7 cellular contexts compared by ENCODE assay signal in the genomic region with DNA sequence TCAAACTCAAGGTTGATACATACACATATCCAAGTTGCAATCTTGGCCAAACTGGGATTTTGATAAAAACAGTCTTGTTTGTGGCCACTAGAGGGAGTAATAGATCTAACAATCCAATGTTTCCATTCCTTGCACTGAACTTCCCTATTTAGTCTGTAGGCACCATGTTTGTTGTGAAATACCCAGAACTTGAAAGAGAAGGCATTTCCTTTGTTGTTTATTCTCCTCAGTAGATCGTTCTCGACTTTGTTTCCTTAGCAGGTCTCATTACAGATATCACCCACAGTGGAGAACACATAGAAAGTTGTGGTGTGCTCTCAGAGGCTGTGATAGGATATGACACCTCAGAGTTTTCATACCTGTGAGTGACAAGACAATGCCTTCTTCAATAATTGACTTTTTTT.
A peak's percentile ranks its signal among the peaks of the same experiment; 100 is the strongest.
DNase-seq lines count a peak whose midpoint lies in the region; ATAC-seq and TF ChIP-seq lines count a peak whose summit lies in the region.

No MANE protein-coding gene starts in this region.

- ATAC-seq in GM21576 (IDR thresholded peaks at IDR 0.05; ENCODE audit: unreplicated experiment) (peak; percentile 45), lower lobe of right lung (peak; percentile 91)

- H3K27ac ChIP-seq in SJCRH30 (no peak overlapping the region), lower lobe of right lung (peak overlapping the region; percentile 7), transverse colon (peak overlapping the region in 3 of 4 donors; percentile 43 to 55 (median 48))

- DNase-seq in GDM1 (lab: John Stamatoyannopoulos, UW) (peak; percentile 63), M059J (ENCODE audit: low read depth) (peak; percentile 63), SJCRH30 (peak; percentile 15 to 79), dermis blood vessel endothelial cell (peak; percentile 80), lower lobe of right lung (no peak), transverse colon (no peak)

- in situ Hi-C loops in transverse colon (cut with MboI; ENCODE audit: low pct_ligation_motif_present in 1 of 4, low pct_unique_long_range_greater_than_20kb in 1 of 4, low sequenced_read_pairs in 3 of 4), result loop anchor here (5.0 to 25.0 kb wide), 4 partner anchors 145 to 425 kb away; a partner anchor contains a TSS

- H3K4me1 ChIP-seq in SJCRH30 (no peaks in the 10 kb centered on the region), lower lobe of right lung (peaks cover 20% of the 10 kb centered on the region), transverse colon (peaks cover 9 to 35% (median 21%) of the 10 kb centered on the region in 4 donors)

- 0 to 3% methylated on average over 2 of the region's 2 CpGs for WGBS in transverse colon (ENCODE audit: low coverage in 1 of 2), 2 donors

- intact Hi-C loops in lower lobe of right lung (cut with DNase I) (loop anchor here (5.0 kb wide), 1 partner anchor 140 kb away; no protein-coding TSS in a partner anchor), transverse colon (cut with DNase I; ENCODE audit: low total_unique reads) (loop anchor here (5.0 kb wide), 2 partner anchors 55 to 140 kb away; no protein-coding TSS in a partner anchor)

- no peaks in the 10 kb centered on the region for H3K9me3 ChIP-seq in SJCRH30 (replicated peaks)
- no peaks in the 10 kb centered on the region for H3K9me3 ChIP-seq in lower lobe of right lung
- no peaks in the 10 kb centered on the region for H3K9me3 ChIP-seq in transverse colon

- H3K27me3 ChIP-seq in SJCRH30 (no peaks in the 10 kb centered on the region), lower lobe of right lung (ENCODE audit: low read depth) (no peaks in the 10 kb centered on the region), transverse colon (no peaks in the 10 kb centered on the region)

- TF ChIP-seq CTCF in lower lobe of right lung (IDR thresholded peaks at IDR 0.05), result peak; percentile 81
- peak; percentile 74 to 97 (median 77) for TF ChIP-seq CTCF in transverse colon (IDR thresholded peaks at IDR 0.05)

- H3K36me3 ChIP-seq in SJCRH30 (0 out of 2 replicates have a peak, but pooled peaks cover 2% of the 10 kb centered on the region), lower lobe of right lung (peaks cover 15% of the 10 kb centered on the region), transverse colon (peaks cover 0 to 18% (median 0%) of the 10 kb centered on the region in 4 donors)

- TF ChIP-seq EP300 in transverse colon (IDR thresholded peaks at IDR 0.05; ENCODE audit: low read depth), result no peak

- H3K4me3 ChIP-seq in SJCRH30 (no peak overlapping the region), lower lobe of right lung (no peak overlapping the region), transverse colon (no peak overlapping the region)

- no peak for TF ChIP-seq POLR2A in transverse colon (IDR thresholded peaks at IDR 0.05)

Comparison
In these comparisons a context has a peak if more than half of its experiments do, and no peak if none do; other contexts are left out.
1. DNase-seq: peak in GDM1 (single experiment), M059J (single experiment), SJCRH30 (2 of 2) and dermis blood vessel endothelial cell (single experiment); none in lower lobe of right lung (single experiment) and transverse colon (single experiment).